ENCODE assay signal across 27 cellular contexts in genomic region chr1:150749720-150750311, GRCh38. TPM values are rescaled to one million over a fixed set of nuclear protein-coding genes. Genes with fewer than 3 reads are reported as not detected.
"Had no signal": no experiment of that assay in that cellular context is flagged by ENCODE, and none has a peak within 500 bp of the region (broad histone marks: within the 10 kb centered on the region; RNA-seq: fewer than 3 reads in every experiment).

No MANE protein-coding gene starts in this region.

- H3K9me3 Mint-ChIP-seq: activated T-helper 1 cell treated with anti-CD3 and anti-CD28 coated beads, Interleukin-12 subunit alpha, Interleukin-12 subunit beta, Interleukin-2, Interleukin-4 antibody, amounts not matched to agents 30 ng/mL and 10 ng/mL and 1 ng/mL, durations not matched to agents 14 hours and 24 hours and 36 hours; central memory CD8-positive, alpha-beta T cell; effector memory CD8-positive, alpha-beta T cell; nephron; WTC11 had no signal

- H3K27me3 ChIP-seq: adrenal gland, ascending aorta, brain microvascular endothelial cell, dorsolateral prefrontal cortex, left lung, upper lobe of right lung had no signal

- H3K27ac ChIP-seq: adrenal gland, ascending aorta, brain microvascular endothelial cell, dorsolateral prefrontal cortex, parathyroid adenoma, upper lobe of right lung had no signal

- H3K9ac ChIP-seq: parathyroid adenoma had no signal

- H3K36me3 ChIP-seq: adrenal gland, brain microvascular endothelial cell had no signal

- H2AFZ ChIP-seq: parathyroid adenoma had no signal

- H3K79me2 ChIP-seq: parathyroid adenoma had no signal

- H3K9me3 ChIP-seq: adrenal gland, ascending aorta, left lung, upper lobe of right lung had no signal

- DNase-seq: activated CD4-positive, alpha-beta T cell treated with anti-CD3 and anti-CD28 coated beads, Interleukin-2, amount 50 U/mL, for 4 hours; activated gamma-delta T cell; adrenal gland; brain microvascular endothelial cell; dorsolateral prefrontal cortex; effector memory CD8-positive, alpha-beta T cell; foreskin fibroblast; left lung; midbrain; right cardiac atrium; stimulated activated CD4-positive, alpha-beta T cell treated with anti-CD3 and anti-CD28 coated beads, Interleukin-4, amount 100 ng/mL, for 24 hours; stimulated activated naive CD8-positive, alpha-beta T cell treated with anti-CD3 and anti-CD28 coated beads, Interleukin-15, Interleukin-2, amounts not matched to agents 100 U/mL and 50 U/mL, for 24 hours; T-helper 1 cell; T1000; upper lobe of right lung had no signal

- H3K4me3 Mint-ChIP-seq: activated naive CD8-positive, alpha-beta T cell; activated T-helper 1 cell treated with anti-CD3 and anti-CD28 coated beads, Interleukin-12 subunit alpha, Interleukin-12 subunit beta, Interleukin-2, Interleukin-4 antibody, amounts not matched to agents 30 ng/mL and 10 ng/mL and 1 ng/mL, durations not matched to agents 14 hours and 24 hours and 36 hours; central memory CD8-positive, alpha-beta T cell; effector memory CD8-positive, alpha-beta T cell; nephron; WTC11 had no signal

- ATAC-seq: effector memory CD8-positive, alpha-beta T cell; left lung; right cardiac atrium; stimulated activated naive CD8-positive, alpha-beta T cell treated with anti-CD3 and anti-CD28 coated beads, Interleukin-15, Interleukin-2, amounts not matched to agents 100 U/mL and 50 U/mL, for 24 hours; upper lobe of right lung; WTC11 had no signal

- H3K36me3 Mint-ChIP-seq: WTC11 had no signal

- H3K27ac Mint-ChIP-seq: activated naive CD8-positive, alpha-beta T cell; activated T-helper 1 cell treated with anti-CD3 and anti-CD28 coated beads, Interleukin-12 subunit alpha, Interleukin-12 subunit beta, Interleukin-2, Interleukin-4 antibody, amounts not matched to agents 30 ng/mL and 10 ng/mL and 1 ng/mL, durations not matched to agents 14 hours and 24 hours and 36 hours; nephron; WTC11 had no signal

- H3K4me1 ChIP-seq: adrenal gland, ascending aorta, parathyroid adenoma, upper lobe of right lung had no signal

- H3K4me3 ChIP-seq: adrenal gland, ascending aorta, dorsolateral prefrontal cortex, left lung, lung, upper lobe of right lung had no signal

- H3K4me1 Mint-ChIP-seq: central memory CD8-positive, alpha-beta T cell; nephron had no signal

- H3K27me3 Mint-ChIP-seq: activated naive CD8-positive, alpha-beta T cell; central memory CD8-positive, alpha-beta T cell; effector memory CD8-positive, alpha-beta T cell had no signal

RNA-seq across cellular contexts. Expression of gene HORMAD1, which starts 29.1 kb away (rescaled TPM):
- total RNA-seq: activated T-helper 1 cell treated with anti-CD3 and anti-CD28 coated beads, Interleukin-12 subunit alpha, Interleukin-12 subunit beta, Interleukin-2, Interleukin-4 antibody, amounts not matched to agents 30 ng/mL and 10 ng/mL and 1 ng/mL, durations not matched to agents 14 hours and 24 hours and 36 hours; ascending aorta; fibroblast of lung; kidney epithelial cell; myocyte; pulmonary artery endothelial cell; WTC11 had no signal
- polyA plus RNA-seq: adrenal gland, fibroblast of lung, right cardiac atrium had no signal
